ENCODE assay signal across 8 cellular contexts in genomic region chr15:89129123-89129815, GRCh38. TPM values are rescaled to one million over a fixed set of nuclear protein-coding genes. Genes with fewer than 3 reads are reported as not detected.
DNase-seq lines count a peak whose midpoint lies in the region; ATAC-seq and TF ChIP-seq lines count a peak whose summit lies in the region.

No MANE protein-coding gene starts in this region.

- H3K27ac ChIP-seq in IMR-90 (ENCODE audit: insufficient read depth, low read length) (no peak overlapping the region), stomach (peak overlapping the region; percentile 64 to 95 (median 82))

- no peak overlapping the region for H3K9ac ChIP-seq in IMR-90 (ENCODE audit: low read depth, low read length)

- H3K4me3 ChIP-seq in IMR-90 (ENCODE audit: insufficient read depth, low read depth, low read length) (no peak overlapping the region), WI38 (ENCODE audit: low read depth, low read length) (no peak overlapping the region), stomach (no peak overlapping the region)

- 80% methylated on average over 1 of the region's 3 CpGs; no CpG with 5 or more reads in 1 of the 2 experiments for WGBS in IMR-90 (ENCODE audit: extremely low coverage in 2 of 2, insufficient read length in 1 of 2), 2 experiments
- 40 to 58% (median 56%) methylated on average over 3 of the region's 3 CpGs for WGBS in stomach, 5 donors

- no peaks in the 10 kb centered on the region for H4K20me1 ChIP-seq in IMR-90 (ENCODE audit: insufficient read depth, low read length)

- H3K4me3 Mint-ChIP-seq in chondrocyte (ENCODE audit: unreplicated experiment) (no peak overlapping the region), mesothelial cell of epicardium (no peak overlapping the region)
- no peak overlapping the region for H3K4me3 Mint-ChIP-seq in activated T-helper 17 cell treated with anti-CD3 and anti-CD28 coated beads, Interleukin-2, amount 50 U/mL, for 72 hours

- H3K4ac ChIP-seq in IMR-90 (ENCODE audit: low read depth, low read length), result peak overlapping the region; percentile 22; the same call in 1 of the 2 replicates

- POLR2A ChIA-PET in IMR-90 (lab: Charles Lee; ENCODE audit: unreplicated experiment), result interaction anchor here (0.6 to 0.7 kb wide), 2 partner anchors 9 to 53 kb away, joined by 3 read pairs; no protein-coding TSS in a partner anchor

- H3K27me3 ChIP-seq in IMR-90 (ENCODE audit: control insufficient read depth, insufficient read depth, low read length) (no peaks in the 10 kb centered on the region), stomach (no peaks in the 10 kb centered on the region)

- H3K9me3 ChIP-seq in IMR-90 (ENCODE audit: control insufficient read depth, insufficient read depth, low read length), result no peaks in the 10 kb centered on the region
- no peaks in the 10 kb centered on the region for H3K9me3 ChIP-seq in stomach

- no peaks in the 10 kb centered on the region for H3K9me3 Mint-ChIP-seq in chondrocyte (ENCODE audit: low read depth)
- H3K9me3 Mint-ChIP-seq in mesothelial cell of epicardium, result no peaks in the 10 kb centered on the region
- H3K9me3 Mint-ChIP-seq in activated T-helper 17 cell treated with anti-CD3 and anti-CD28 coated beads, Interleukin-2, amount 50 U/mL, for 72 hours, result no peaks in the 10 kb centered on the region

- no peak overlapping the region for H3K23ac ChIP-seq in IMR-90 (ENCODE audit: low read depth, low read length)

- BruUV-seq in IMR-90 (replicated peaks; lab: Mats Ljungman, UMichigan), result no TSS peak

- peaks cover 7% of the 10 kb centered on the region; the same call in 1 of the 2 replicates for H3K9me1 ChIP-seq in IMR-90 (ENCODE audit: insufficient read depth, low read length)

- H4K8ac ChIP-seq in IMR-90 (ENCODE audit: low read depth in 2 of 2, low read length in 2 of 2), result no peak overlapping the region

- in situ Hi-C loops in IMR-90 (cut with MboI; ENCODE audit: low sequenced_read_pairs), result no loop called here

- peaks cover 16% of the 10 kb centered on the region for H3K36me3 ChIP-seq in IMR-90 (ENCODE audit: control insufficient read depth, insufficient read depth, low read length)
- peaks cover 7 to 51% (median 31%) of the 10 kb centered on the region in 4 donors for H3K36me3 ChIP-seq in stomach

- peak overlapping the region; percentile 36; the same call in 1 of the 2 replicates for H2AK5ac ChIP-seq in IMR-90 (ENCODE audit: low read depth, low read length)

- H2BK15ac ChIP-seq in IMR-90 (ENCODE audit: low read depth, low read length), result 0 out of 3 replicates have a peak overlapping the region, but pooled peaks have one; percentile 24

- H3K4me1 ChIP-seq in IMR-90 (ENCODE audit: control insufficient read depth, insufficient read depth, low read length) (peaks cover 4% of the 10 kb centered on the region; the same call in 1 of the 2 replicates), stomach (peaks cover 42 to 99% (median 82%) of the 10 kb centered on the region in 4 donors)

- no peak overlapping the region for H3K56ac ChIP-seq in IMR-90 (ENCODE audit: extremely low read depth, insufficient read depth, low read length)

- H3K79me1 ChIP-seq in IMR-90 (ENCODE audit: low read depth in 1 of 2, low read length in 2 of 2), result peaks cover 13 to 54% of the 10 kb centered on the region in 2 experiments

- CTCF ChIA-PET in IMR-90 (lab: Yijun Ruan, JAX), result interaction anchor here (0.6 to 2.3 kb wide), 16 partner anchors 9 to 171 kb away, joined by 3 to 12 read pairs (median 4); no protein-coding TSS in a partner anchor

- no peak overlapping the region; the same call in 1 of the 2 replicates for H3K14ac ChIP-seq in IMR-90 (replicated peaks; ENCODE audit: low read depth, low read length)

- H3K18ac ChIP-seq in IMR-90 (ENCODE audit: low read depth, low read length), result no peak overlapping the region

- TF ChIP-seq POLR2A in IMR-90 (IDR thresholded peaks at IDR 0.05; ENCODE audit: low read depth, low read length), result no peak
- no peak for TF ChIP-seq POLR2A in stomach (IDR thresholded peaks at IDR 0.05)

- H2AK9ac ChIP-seq in IMR-90 (replicated peaks; ENCODE audit: low read depth, low read length, poor library complexity), result no peak overlapping the region

- no peak for TF ChIP-seq EP300 in stomach (IDR thresholded peaks at IDR 0.05)

- 0 out of 2 replicates have a peak overlapping the region, but pooled peaks have one; percentile 9 for H2BK20ac ChIP-seq in IMR-90 (ENCODE audit: low read depth, low read length)

- ATAC-seq in IMR-90 (ENCODE audit: low read depth), result peak; percentile 51; the same call in 1 of the 2 replicates
- ATAC-seq in HG03097 (IDR thresholded peaks at IDR 0.05; ENCODE audit: low FRiP score, unreplicated experiment), result no peak
- no peak for ATAC-seq in activated T-helper 17 cell treated with anti-CD3 and anti-CD28 coated beads, Interleukin-2, amount 50 U/mL, for 72 hours (replicated peaks)

- H4K5ac ChIP-seq in IMR-90 (ENCODE audit: low read depth, low read length), result no peak overlapping the region

- TF ChIP-seq RAD21 in IMR-90 (IDR thresholded peaks at IDR 0.05; ENCODE audit: low read length), result peak; percentile 70

- DNase-seq in ELR (ENCODE audit: low read depth) (peak; percentile 47), IMR-90 (peak; percentile 25), chondrocyte (ENCODE audit: low spot score) (no peak), mesothelial cell of epicardium (ENCODE audit: low spot score in 2 of 2, unreplicated experiment in 2 of 2) (peak in 1 of 2 experiments; percentile 44), stomach (peak; percentile 63)

- H4K91ac ChIP-seq in IMR-90 (ENCODE audit: insufficient read depth, low read depth, low read length), result no peak overlapping the region

- H3K27me3 Mint-ChIP-seq in chondrocyte (ENCODE audit: low read depth) (no peaks in the 10 kb centered on the region), mesothelial cell of epicardium (ENCODE audit: low read depth) (no peaks in the 10 kb centered on the region)
- H3K27me3 Mint-ChIP-seq in activated T-helper 17 cell treated with anti-CD3 and anti-CD28 coated beads, Interleukin-2, amount 50 U/mL, for 72 hours, result no peaks in the 10 kb centered on the region

- H3K4me1 Mint-ChIP-seq in chondrocyte (ENCODE audit: low read depth) (peaks cover 22% of the 10 kb centered on the region), mesothelial cell of epicardium (no peaks in the 10 kb centered on the region)
- H3K4me1 Mint-ChIP-seq in activated T-helper 17 cell treated with anti-CD3 and anti-CD28 coated beads, Interleukin-2, amount 50 U/mL, for 72 hours, result peaks cover 30% of the 10 kb centered on the region

- H2BK120ac ChIP-seq in IMR-90 (ENCODE audit: low read depth, low read length), result peak overlapping the region; percentile 5; the same call in 1 of the 2 replicates

- H2BK5ac ChIP-seq in IMR-90 (ENCODE audit: low read depth, low read length, poor library complexity, severe bottlenecking), result no peak overlapping the region

- dilution Hi-C loops in IMR-90 (cut with HindIII; ENCODE audit: low sequenced_read_pairs, unreplicated experiment), result no loop called here

- peak; percentile 74 for TF ChIP-seq CTCF in IMR-90 (conservative IDR thresholded peaks at IDR 0.05; ENCODE audit: low read depth, low read length)
- TF ChIP-seq CTCF in WI38 (IDR thresholded peaks at IDR 0.05; ENCODE audit: low read depth, low read length), result peak; percentile 75
- TF ChIP-seq CTCF in chondrocyte (IDR thresholded peaks at IDR 0.05), result peak; percentile 84
- TF ChIP-seq CTCF in mesothelial cell of epicardium (IDR thresholded peaks at IDR 0.05; ENCODE audit: unreplicated experiment), result peak; percentile 73
- peak in 5 of 7 experiments; percentile 43 to 69 (median 62) for TF ChIP-seq CTCF in stomach (IDR thresholded peaks at IDR 0.05)

- no peak overlapping the region for H3K4me2 ChIP-seq in IMR-90 (ENCODE audit: low read depth, low read length)

- H3K27ac Mint-ChIP-seq in chondrocyte (ENCODE audit: unreplicated experiment) (no peak overlapping the region), mesothelial cell of epicardium (no peak overlapping the region)
- no peak overlapping the region for H3K27ac Mint-ChIP-seq in activated T-helper 17 cell treated with anti-CD3 and anti-CD28 coated beads, Interleukin-2, amount 50 U/mL, for 72 hours

- no peak overlapping the region for H2AFZ ChIP-seq in IMR-90 (replicated peaks; ENCODE audit: low read length, poor library complexity)

- intact Hi-C loops in IMR-90 (cut with micrococcal nuclease) (loop anchor here (1.0 kb wide), 1 partner anchor 72 kb away; no protein-coding TSS in a partner anchor), stomach (cut with DNase I; ENCODE audit: low total_unique reads) (no loop called here)

- peaks cover 9% of the 10 kb centered on the region for H3K36me3 Mint-ChIP-seq in chondrocyte (ENCODE audit: low read depth)
- H3K36me3 Mint-ChIP-seq in mesothelial cell of epicardium, result peaks cover 9% of the 10 kb centered on the region
- peaks cover 47% of the 10 kb centered on the region for H3K36me3 Mint-ChIP-seq in activated T-helper 17 cell treated with anti-CD3 and anti-CD28 coated beads, Interleukin-2, amount 50 U/mL, for 72 hours (ENCODE audit: low read depth)

TF ChIP-seq in IMR-90, 13 proteins besides CTCF, POLR2A, EP300 and RAD21:
- TF ChIP-seq FOS (IDR thresholded peaks at IDR 0.05; ENCODE audit: low read depth, low read length), result no peak
- peak; percentile 74 for TF ChIP-seq SMC3 (IDR thresholded peaks at IDR 0.05; ENCODE audit: low read depth, low read length)
- TF ChIP-seq USF2 (IDR thresholded peaks at IDR 0.05; ENCODE audit: low read depth, low read length), result no peak

RNA-seq across cellular contexts. Expression of gene ABHD2, which starts 41.0 kb away (rescaled TPM):
- total RNA-seq in IMR-90 (2012; rRNA removed) (56.9 and 62.9 TPM in 2 replicates), chondrocyte (50.0 to 58.5 TPM (median 50.5 TPM) in 3 replicates), mesothelial cell of epicardium (33.7 to 39.7 TPM (median 39.1 TPM) in 3 replicates), stomach (100 to 1,000 TPM in 4 of 5 donors, 10 to 100 TPM in 1; 16.5 to 192 (median 148) TPM)
- polyA plus RNA-seq in IMR-90 (2012; rRNA removed) (29.4 and 31.2 TPM in 2 replicates), stomach (10 to 100 TPM in 1 of 3 donors, 1 to 10 TPM in 2; 5.1 to 16.9 (median 8.9) TPM)
- 5.6 and 10.7 TPM in 2 replicates for polyA plus RNA-seq in IMR-90 (2012; cell fraction: cytosol; rRNA removed)
- 13.8 and 16.1 TPM in 2 replicates for polyA plus RNA-seq in IMR-90 (2012; cell fraction: nucleus; rRNA removed; ENCODE audit: low replicate concordance)
- 10 to 100 TPM; 40.1 to 47.7 TPM for total RNA-seq in activated T-helper 17 cell treated with anti-CD3 and anti-CD28 coated beads, Interleukin-2, amount 50 U/mL, for 72 hours
